ENCODE assay signal across 33 cellular contexts in genomic region chr4:51820443-51820842, GRCh38.
"Had no signal": no experiment of that assay in that cellular context is flagged by ENCODE, and none has a peak within 500 bp of the region (broad histone marks: within the 10 kb centered on the region; RNA-seq: fewer than 3 reads in every experiment).

No MANE protein-coding gene starts in this region.

- H3K36me3 ChIP-seq: MG63 had no signal

- DNase-seq: Kasumi-1, MG63, MM.1S, MV-4-11, NCI-H1048, NCI-H1092, NCI-H1092 treated with DMSO at 0.1 percent for 48 hours, NCI-H1105, NCI-H1105 treated with DMSO at 0.1 percent for 48 hours, NCI-H1417, NCI-H1417 treated with DMSO at 0.1 percent for 48 hours, NCI-H1436, NCI-H1436 treated with DMSO at 0.1 percent for 48 hours, NCI-H146, NCI-H1694, NCI-H1694 treated with DMSO at 0.1 percent for 48 hours, NCI-H187, NCI-H187 treated with DMSO at 0.1 percent for 48 hours, NCI-H1930, NCI-H2029, NCI-H2029 treated with DMSO at 0.1 percent for 48 hours, NCI-H2081 treated with DMSO at 0.1 percent for 48 hours, NCI-H2107, NCI-H2171, NCI-H2171 treated with DMSO at 0.1 percent for 48 hours, NCI-H2227 treated with DMSO at 0.1 percent for 48 hours, NCI-H226, NCI-H446, NCI-H446 treated with DMSO at 0.1 percent for 48 hours, NCI-H510A, NCI-H510A treated with DMSO at 0.1 percent for 48 hours, NCI-H524, NCI-H524 treated with DMSO at 0.1 percent for 48 hours had no signal

- H3K4me3 ChIP-seq: MG63 had no signal

- H3K27me3 ChIP-seq: MG63 had no signal
